ENCODE assay signal across 10 cellular contexts in the genomic region with DNA sequence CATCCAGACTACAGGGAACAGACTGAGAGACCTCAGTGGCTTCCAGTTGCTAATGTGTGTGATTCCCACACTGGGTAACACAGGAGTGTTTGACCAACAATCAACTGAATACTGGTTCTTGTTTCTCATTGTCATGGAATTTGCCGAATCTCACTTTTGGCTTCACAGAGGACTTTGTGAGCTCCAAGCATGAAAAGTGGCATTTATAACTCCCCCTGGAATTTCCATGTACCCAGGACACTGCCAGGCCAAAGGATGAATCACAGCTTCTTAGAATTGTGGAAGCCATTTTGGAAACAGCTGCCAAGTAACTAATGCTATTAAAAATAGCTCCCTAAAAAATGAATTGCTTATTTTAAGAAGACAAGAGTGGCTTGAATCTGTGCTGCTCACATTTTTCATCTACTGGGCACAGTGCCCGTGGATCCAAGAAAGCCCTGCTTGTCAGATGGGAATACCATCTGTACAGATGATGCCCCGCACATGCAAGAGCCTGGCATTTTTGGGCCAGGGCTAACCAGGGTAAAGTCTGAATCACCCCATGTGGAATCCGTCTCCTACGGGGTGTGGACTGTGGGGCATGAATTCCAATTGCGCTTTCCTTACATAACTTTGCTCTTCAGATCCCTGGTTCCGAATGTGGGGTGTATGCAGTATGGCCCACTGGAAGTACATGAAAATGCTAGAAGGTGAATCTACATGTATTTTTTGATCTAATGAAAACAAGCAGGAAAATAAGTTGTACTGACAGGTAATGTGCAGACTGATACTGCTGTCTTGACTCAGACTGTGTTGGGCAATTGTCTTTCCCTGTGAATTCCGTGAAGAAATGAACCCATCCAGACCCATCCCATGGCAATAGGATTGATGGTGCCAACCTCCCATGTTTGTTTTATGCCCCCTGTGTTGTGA.
DNase-seq lines count a peak whose midpoint lies in the region; ATAC-seq and TF ChIP-seq lines count a peak whose summit lies in the region.
"Had no signal": no experiment of that assay in that cellular context is flagged by ENCODE, and none has a peak within 500 bp of the region (broad histone marks: within the 10 kb centered on the region; RNA-seq: fewer than 3 reads in every experiment).

No MANE protein-coding gene starts in this region.

- H3K27ac ChIP-seq in SJSA1: peak overlapping the region; percentile 88
- no peak overlapping the region for H3K27ac ChIP-seq in CD8-positive, alpha-beta memory T cell (ENCODE audit: low read depth, low read length)

- POLR2A ChIA-PET in CD8-positive, alpha-beta memory T cell (lab: Charles Lee): no interaction called here

- H3K36me3 ChIP-seq in SJSA1: no peaks in the 10 kb centered on the region
- no peaks in the 10 kb centered on the region for H3K36me3 ChIP-seq in CD8-positive, alpha-beta memory T cell (ENCODE audit: insufficient read depth, low read length)

- no peak for TF ChIP-seq CTCF in fibroblast of the aortic adventitia (IDR thresholded peaks at IDR 0.05; ENCODE audit: insufficient read depth, low read length)
- TF ChIP-seq CTCF in natural killer cell (IDR thresholded peaks at IDR 0.05): no peak

- H3K9me3 ChIP-seq in SJSA1 (replicated peaks): no peaks in the 10 kb centered on the region
- no peaks in the 10 kb centered on the region for H3K9me3 ChIP-seq in CD8-positive, alpha-beta memory T cell (ENCODE audit: low read length)

- no peak for ATAC-seq in HG03432 (IDR thresholded peaks at IDR 0.05; ENCODE audit: unreplicated experiment)
- ATAC-seq in natural killer cell: no peak
- no peak for ATAC-seq in natural killer cell treated with Interleukin-12 subunit alpha and Interleukin-12 subunit beta and Interleukin-15 and Interleukin-18, amount 100 ng/mL, for 72 hours

- H3K9me3 Mint-ChIP-seq in natural killer cell: no peaks in the 10 kb centered on the region
- peaks cover 3 to 8% (median 6%) of the 10 kb centered on the region in 5 donors for H3K9me3 Mint-ChIP-seq in CD8-positive, alpha-beta memory T cell
- H3K9me3 Mint-ChIP-seq in natural killer cell treated with Interleukin-12 subunit alpha and Interleukin-12 subunit beta and Interleukin-15 and Interleukin-18, amount 100 ng/mL, for 72 hours: peaks cover 2% of the 10 kb centered on the region

- H3K4me3 ChIP-seq in SJSA1: no peak overlapping the region
- no peak overlapping the region for H3K4me3 ChIP-seq in fibroblast of the aortic adventitia (ENCODE audit: low read depth, low read length)
- no peak overlapping the region for H3K4me3 ChIP-seq in CD8-positive, alpha-beta memory T cell (ENCODE audit: low read length)

- H3K27me3 ChIP-seq in SJSA1 (replicated peaks): no peaks in the 10 kb centered on the region
- no peaks in the 10 kb centered on the region for H3K27me3 ChIP-seq in CD8-positive, alpha-beta memory T cell (ENCODE audit: insufficient read depth, low read length, poor library complexity, severe bottlenecking)

- H3K27me3 Mint-ChIP-seq in natural killer cell (ENCODE audit: low read depth in 2 of 2): peaks cover 7 to 12% of the 10 kb centered on the region in 2 donors
- H3K27me3 Mint-ChIP-seq in CD8-positive, alpha-beta memory T cell: peaks cover 0 to 14% of the 10 kb centered on the region in 2 donors
- H3K27me3 Mint-ChIP-seq in natural killer cell treated with Interleukin-12 subunit alpha and Interleukin-12 subunit beta and Interleukin-15 and Interleukin-18, amount 100 ng/mL, for 72 hours: peaks cover 9 to 16% of the 10 kb centered on the region in 2 donors

- CTCF ChIA-PET in CD8-positive, alpha-beta memory T cell (lab: Charles Lee): no interaction called here

- intact Hi-C loops in natural killer cell (cut with micrococcal nuclease): no loop called here

- H3K4me3 Mint-ChIP-seq in natural killer cell: no peak overlapping the region
- H3K4me3 Mint-ChIP-seq in CD8-positive, alpha-beta memory T cell: no peak overlapping the region
- no peak overlapping the region for H3K4me3 Mint-ChIP-seq in natural killer cell treated with Interleukin-12 subunit alpha and Interleukin-12 subunit beta and Interleukin-15 and Interleukin-18, amount 100 ng/mL, for 72 hours

- H3K4me1 ChIP-seq in SJSA1 (replicated peaks): peaks cover 37% of the 10 kb centered on the region
- no peaks in the 10 kb centered on the region for H3K4me1 ChIP-seq in CD8-positive, alpha-beta memory T cell (ENCODE audit: insufficient read depth, low read length)

- H3K27ac Mint-ChIP-seq in natural killer cell: no peak overlapping the region
- no peak overlapping the region for H3K27ac Mint-ChIP-seq in CD8-positive, alpha-beta memory T cell
- H3K27ac Mint-ChIP-seq in natural killer cell treated with Interleukin-12 subunit alpha and Interleukin-12 subunit beta and Interleukin-15 and Interleukin-18, amount 100 ng/mL, for 72 hours: no peak overlapping the region

- no peaks in the 10 kb centered on the region for H3K36me3 Mint-ChIP-seq in natural killer cell
- H3K36me3 Mint-ChIP-seq in CD8-positive, alpha-beta memory T cell: peaks cover 0 to 5% (median 0%) of the 10 kb centered on the region in 3 donors
- H3K36me3 Mint-ChIP-seq in natural killer cell treated with Interleukin-12 subunit alpha and Interleukin-12 subunit beta and Interleukin-15 and Interleukin-18, amount 100 ng/mL, for 72 hours: no peaks in the 10 kb centered on the region

- H3K4me1 Mint-ChIP-seq in natural killer cell: no peaks in the 10 kb centered on the region
- H3K4me1 Mint-ChIP-seq in CD8-positive, alpha-beta memory T cell: no peaks in the 10 kb centered on the region
- no peaks in the 10 kb centered on the region for H3K4me1 Mint-ChIP-seq in natural killer cell treated with Interleukin-12 subunit alpha and Interleukin-12 subunit beta and Interleukin-15 and Interleukin-18, amount 100 ng/mL, for 72 hours (ENCODE audit: low read depth in 2 of 2)

- DNase-seq in AG20443 (ENCODE audit: low spot score): peak; percentile 74
- DNase-seq in SJSA1 (ENCODE audit: low read depth in 1 of 2, low spot score in 2 of 2): peak; percentile 85 to 93
- peak; percentile 94 for DNase-seq in fibroblast of the aortic adventitia (ENCODE audit: low read depth)
- DNase-seq in occipital lobe (lab: John Stamatoyannopoulos, UW): peak; percentile 59
- DNase-seq in natural killer cell: no peak
- no peak for DNase-seq in CD8-positive, alpha-beta memory T cell
- no peak for DNase-seq in natural killer cell treated with Interleukin-12 subunit alpha and Interleukin-12 subunit beta and Interleukin-15 and Interleukin-18, amount 100 ng/mL, for 72 hours (ENCODE audit: low spot score)
- DNase-seq: activated CD4-positive, alpha-beta T cell treated with anti-CD3 and anti-CD28 coated beads, Interleukin-2, amount 50 U/mL, for 48 hours; NCI-H2107 had no signal

Comparison
In these comparisons a context has a peak if more than half of its experiments do, and no peak if none do; other contexts are left out.
1. DNase-seq: peak in AG20443 (single experiment), SJSA1 (2 of 2), fibroblast of the aortic adventitia (single experiment) and occipital lobe (single experiment); none in natural killer cell (single experiment), CD8-positive, alpha-beta memory T cell (0 of 5) and natural killer cell treated with Interleukin-12 subunit alpha and Interleukin-12 subunit beta and Interleukin-15 and Interleukin-18, amount 100 ng/mL, for 72 hours (single experiment).